ENCODE assay signal across 8 cellular contexts in genomic region chr3:126703512-126704493, GRCh38. TPM values are rescaled to one million over a fixed set of nuclear protein-coding genes. Genes with fewer than 3 reads are reported as not detected.
A peak's percentile ranks its signal among the peaks of the same experiment; 100 is the strongest.
DNase-seq lines count a peak whose midpoint lies in the region; ATAC-seq, FAIRE-seq and TF ChIP-seq lines count a peak whose summit lies in the region.

A gene with protein sequence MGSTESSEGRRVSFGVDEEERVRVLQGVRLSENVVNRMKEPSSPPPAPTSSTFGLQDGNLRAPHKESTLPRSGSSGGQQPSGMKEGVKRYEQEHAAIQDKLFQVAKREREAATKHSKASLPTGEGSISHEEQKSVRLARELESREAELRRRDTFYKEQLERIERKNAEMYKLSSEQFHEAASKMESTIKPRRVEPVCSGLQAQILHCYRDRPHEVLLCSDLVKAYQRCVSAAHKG (plus strand): TSS chr3:126704240. CDS start chr3:126704313, 73 bp downstream.

- no peak within 1 kb of the TSS for H3K27ac ChIP-seq in small intestine (ENCODE audit: low read depth in 1 of 2, low read length in 1 of 2)

- FAIRE-seq in bronchial epithelial cell (lab: Jason Lieb, UNC), result peak; percentile 36
- FAIRE-seq in small intestine (lab: Jason Lieb, UNC), result no peak

- peaks cover 20% of the 10 kb centered on the region for H3K4me1 Mint-ChIP-seq in WTC11

- peaks cover 9% of the 10 kb centered on the region; the same call in 1 of the 2 replicates for H3K9me3 Mint-ChIP-seq in WTC11

- H3K9me3 ChIP-seq in small intestine (ENCODE audit: control insufficient read depth, low read depth), result no peaks in the 10 kb centered on the region

- H3K27me3 ChIP-seq in bronchial epithelial cell (ENCODE audit: control insufficient read depth, insufficient read depth, low read length), result no peaks in the 10 kb centered on the region
- peaks cover 0 to 2% of the 10 kb centered on the region in 2 donors for H3K27me3 ChIP-seq in small intestine (ENCODE audit: control insufficient read depth in 2 of 2, insufficient read depth in 2 of 2, low read length in 2 of 2)

- peaks cover 7% of the 10 kb centered on the region for H3K36me3 Mint-ChIP-seq in WTC11

- peaks cover 0 to 6% of the 10 kb centered on the region in 2 donors for H3K4me1 ChIP-seq in small intestine (ENCODE audit: control insufficient read depth in 2 of 2, insufficient read depth in 1 of 2, low read depth in 1 of 2, low read length in 1 of 2)

- WGBS in small intestine, 3 donors, result 2 to 4% (median 3%) methylated on average over 60 to 69 of the region's 69 CpGs

- H3K36me3 ChIP-seq in bronchial epithelial cell (ENCODE audit: control insufficient read depth, insufficient read depth, low read length) (peaks cover 2% of the 10 kb centered on the region), small intestine (ENCODE audit: control insufficient read depth in 2 of 2, insufficient read depth in 2 of 2, low read length in 2 of 2) (no peaks in the 10 kb centered on the region)

- H3K4me3 Mint-ChIP-seq in WTC11, result peak within 1 kb of the TSS; percentile 90

- ATAC-seq in GM18870 (IDR thresholded peaks at IDR 0.05; ENCODE audit: unreplicated experiment) (peak; percentile 78), HG03139 (IDR thresholded peaks at IDR 0.05; ENCODE audit: unreplicated experiment) (peak; percentile 98), WTC11 (peak; percentile 94)

- H3K27me3 Mint-ChIP-seq in WTC11 (ENCODE audit: low read depth), result peaks cover 27% of the 10 kb centered on the region

- no peak within 1 kb of the TSS for H3K27ac Mint-ChIP-seq in WTC11

- H3K4me3 ChIP-seq in AG04449 (ENCODE audit: low read depth, low read length) (peak within 1 kb of the TSS; percentile 66), bronchial epithelial cell (ENCODE audit: low read depth, low read length) (peak within 1 kb of the TSS; percentile 77), small intestine (ENCODE audit: low read depth in 1 of 2, low read length in 2 of 2) (peak within 1 kb of the TSS; percentile 78 to 88)

- CTCF ChIA-PET in AG04449 (lab: Yijun Ruan, JAX) (interaction anchor here (1.0 to 3.9 kb wide), 6 partner anchors 9 to 841 kb away, joined by 3 to 19 read pairs (median 4); partner anchors contain the start of gene PLXNA1), WTC11 (lab: Charles Lee) (interaction anchor here (0.8 to 1.4 kb wide), 9 partner anchors 11 to 871 kb away, joined by 3 to 4 read pairs (median 3); partner anchors contain the start of gene PLXNA1)

- TF ChIP-seq CTCF in AG04449 (IDR thresholded peaks at IDR 0.05; ENCODE audit: insufficient read depth, low read length, missing control alignments), result peak; percentile 26
- TF ChIP-seq CTCF in WTC11 (IDR thresholded peaks at IDR 0.05), result no peak
- peak; percentile 20 for TF ChIP-seq CTCF in bronchial epithelial cell (IDR thresholded peaks at IDR 0.05; ENCODE audit: insufficient read depth, low read length, severe bottlenecking)

- DNase-seq in AG04449 (ENCODE audit: low read depth, low spot score) (peak; percentile 71), NCI-H2196 treated with DMSO at 0.1 percent for 48 hours (lab: John Stamatoyannopoulos, UW; ENCODE audit: unreplicated experiment) (peak; percentile 97), WTC11 (ENCODE audit: low spot score) (peak; percentile 98), bronchial epithelial cell (ENCODE audit: low read depth) (peak; percentile 86), iPS-NIHi11 (ENCODE audit: low spot score) (peak; percentile 99), small intestine (peak; percentile 92)

- POLR2A ChIA-PET in AG04449 (lab: Yijun Ruan, JAX), result no interaction called here
- POLR2A ChIA-PET in WTC11 (lab: Charles Lee), result interaction anchor here (1.2 to 1.6 kb wide), 2 partner anchors 10 to 48 kb away, joined by 3 to 4 read pairs; no protein-coding TSS in a partner anchor

TF ChIP-seq in WTC11, 78 proteins besides CTCF, POLR2A, EP300 and RAD21 (continues in another document):
- TF ChIP-seq, protein P1, sequence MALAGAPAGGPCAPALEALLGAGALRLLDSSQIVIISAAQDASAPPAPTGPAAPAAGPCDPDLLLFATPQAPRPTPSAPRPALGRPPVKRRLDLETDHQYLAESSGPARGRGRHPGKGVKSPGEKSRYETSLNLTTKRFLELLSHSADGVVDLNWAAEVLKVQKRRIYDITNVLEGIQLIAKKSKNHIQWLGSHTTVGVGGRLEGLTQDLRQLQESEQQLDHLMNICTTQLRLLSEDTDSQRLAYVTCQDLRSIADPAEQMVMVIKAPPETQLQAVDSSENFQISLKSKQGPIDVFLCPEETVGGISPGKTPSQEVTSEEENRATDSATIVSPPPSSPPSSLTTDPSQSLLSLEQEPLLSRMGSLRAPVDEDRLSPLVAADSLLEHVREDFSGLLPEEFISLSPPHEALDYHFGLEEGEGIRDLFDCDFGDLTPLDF (CRISPR knock-in tag; IDR thresholded peaks at IDR 0.05), result 0 out of 2 replicates have a peak, but pooled peaks have one; percentile 26
- TF ChIP-seq, protein P2, sequence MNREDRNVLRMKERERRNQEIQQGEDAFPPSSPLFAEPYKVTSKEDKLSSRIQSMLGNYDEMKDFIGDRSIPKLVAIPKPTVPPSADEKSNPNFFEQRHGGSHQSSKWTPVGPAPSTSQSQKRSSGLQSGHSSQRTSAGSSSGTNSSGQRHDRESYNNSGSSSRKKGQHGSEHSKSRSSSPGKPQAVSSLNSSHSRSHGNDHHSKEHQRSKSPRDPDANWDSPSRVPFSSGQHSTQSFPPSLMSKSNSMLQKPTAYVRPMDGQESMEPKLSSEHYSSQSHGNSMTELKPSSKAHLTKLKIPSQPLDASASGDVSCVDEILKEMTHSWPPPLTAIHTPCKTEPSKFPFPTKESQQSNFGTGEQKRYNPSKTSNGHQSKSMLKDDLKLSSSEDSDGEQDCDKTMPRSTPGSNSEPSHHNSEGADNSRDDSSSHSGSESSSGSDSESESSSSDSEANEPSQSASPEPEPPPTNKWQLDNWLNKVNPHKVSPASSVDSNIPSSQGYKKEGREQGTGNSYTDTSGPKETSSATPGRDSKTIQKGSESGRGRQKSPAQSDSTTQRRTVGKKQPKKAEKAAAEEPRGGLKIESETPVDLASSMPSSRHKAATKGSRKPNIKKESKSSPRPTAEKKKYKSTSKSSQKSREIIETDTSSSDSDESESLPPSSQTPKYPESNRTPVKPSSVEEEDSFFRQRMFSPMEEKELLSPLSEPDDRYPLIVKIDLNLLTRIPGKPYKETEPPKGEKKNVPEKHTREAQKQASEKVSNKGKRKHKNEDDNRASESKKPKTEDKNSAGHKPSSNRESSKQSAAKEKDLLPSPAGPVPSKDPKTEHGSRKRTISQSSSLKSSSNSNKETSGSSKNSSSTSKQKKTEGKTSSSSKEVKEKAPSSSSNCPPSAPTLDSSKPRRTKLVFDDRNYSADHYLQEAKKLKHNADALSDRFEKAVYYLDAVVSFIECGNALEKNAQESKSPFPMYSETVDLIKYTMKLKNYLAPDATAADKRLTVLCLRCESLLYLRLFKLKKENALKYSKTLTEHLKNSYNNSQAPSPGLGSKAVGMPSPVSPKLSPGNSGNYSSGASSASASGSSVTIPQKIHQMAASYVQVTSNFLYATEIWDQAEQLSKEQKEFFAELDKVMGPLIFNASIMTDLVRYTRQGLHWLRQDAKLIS (CRISPR knock-in tag; IDR thresholded peaks at IDR 0.05; ENCODE audit: borderline replicate concordance), result 0 out of 2 replicates have a peak, but pooled peaks have one; percentile 49
- TF ChIP-seq TEAD1 (CRISPR knock-in tag; IDR thresholded peaks at IDR 0.05), result 0 out of 2 replicates have a peak, but pooled peaks have one; percentile 41
- no peak for TF ChIP-seq ZNF396 (CRISPR knock-in tag; IDR thresholded peaks at IDR 0.05; ENCODE audit: borderline replicate concordance)
- peak; percentile 68 for TF ChIP-seq SP1 (CRISPR knock-in tag; conservative IDR thresholded peaks at IDR 0.05)
- TF ChIP-seq, protein P3, sequence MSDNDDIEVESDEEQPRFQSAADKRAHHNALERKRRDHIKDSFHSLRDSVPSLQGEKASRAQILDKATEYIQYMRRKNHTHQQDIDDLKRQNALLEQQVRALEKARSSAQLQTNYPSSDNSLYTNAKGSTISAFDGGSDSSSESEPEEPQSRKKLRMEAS (CRISPR knock-in tag; IDR thresholded peaks at IDR 0.05), result peak; percentile 97
- no peak for TF ChIP-seq NFE2L1 (CRISPR knock-in tag; IDR thresholded peaks at IDR 0.05)
- TF ChIP-seq ZNF263 (CRISPR knock-in tag; IDR thresholded peaks at IDR 0.05; ENCODE audit: low read depth), result peak; percentile 96
- TF ChIP-seq PRRX2 (CRISPR knock-in tag; IDR thresholded peaks at IDR 0.05), result no peak
- TF ChIP-seq FOXP4 (CRISPR knock-in tag; IDR thresholded peaks at IDR 0.05), result peak; percentile 10; the same call in 1 of the 2 replicates
- peak; percentile 56; the same call in 1 of the 2 replicates for TF ChIP-seq ETV6 (CRISPR knock-in tag; IDR thresholded peaks at IDR 0.05)

RNA-seq across cellular contexts. Expression of the gene that starts here (rescaled TPM):
- total RNA-seq in WTC11 (2021) (40.9 to 54.7 TPM (median 50.7 TPM) in 3 replicates), bronchial epithelial cell (25.5 and 36.6 TPM in 2 replicates)
- polyA plus RNA-seq in small intestine, result 10 to 100 TPM in 1 of 3 donors, 1 to 10 TPM in 2; 2.2 to 15.0 (median 5.7) TPM
